In the genomic region with DNA sequence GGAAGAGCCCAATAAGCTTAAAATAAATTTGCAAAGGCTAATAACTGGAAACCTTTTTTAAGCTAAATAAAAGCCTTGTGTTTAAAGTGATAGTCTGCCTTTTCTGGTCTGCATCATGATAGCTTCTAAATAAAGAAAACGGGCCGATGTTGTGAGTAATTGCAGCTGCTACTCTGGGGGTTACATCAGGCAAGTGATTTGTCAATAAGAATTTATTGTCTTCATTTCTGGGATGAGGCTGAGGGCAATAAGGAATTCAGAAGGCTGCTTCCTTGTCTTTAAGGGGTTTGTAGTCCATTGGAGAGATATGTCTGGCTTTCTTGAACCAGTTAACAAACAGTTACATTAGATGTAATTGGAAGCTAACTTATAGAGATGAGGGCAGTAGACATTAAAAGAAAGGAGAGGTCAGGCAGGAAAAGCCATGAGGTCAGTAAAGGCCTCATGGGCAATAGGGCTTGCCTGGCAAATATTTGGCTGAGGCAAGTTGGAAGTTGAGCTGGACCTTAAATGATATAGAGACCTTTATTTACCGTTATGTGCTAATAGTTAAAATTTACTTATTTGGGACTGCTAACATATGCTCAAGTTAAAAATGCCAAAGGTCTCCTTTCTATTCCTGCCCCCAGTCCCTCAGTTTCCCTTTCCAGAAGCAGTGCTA, we compare ENCODE assay signal across 18 cellular contexts.
DNase-seq lines count a peak whose midpoint lies in the region; ATAC-seq, FAIRE-seq and TF ChIP-seq lines count a peak whose summit lies in the region.
"Had no signal": no experiment of that assay in that cellular context is flagged by ENCODE, and none has a peak within 500 bp of the region (broad histone marks: within the 10 kb centered on the region; RNA-seq: fewer than 3 reads in every experiment).

No MANE protein-coding gene starts in this region.

- FAIRE-seq in urothelium cell line (lab: Jason Lieb, UNC) = no peak
- FAIRE-seq: pancreas had no signal

- no peaks in the 10 kb centered on the region for H3K9me3 ChIP-seq in GM23248 (ENCODE audit: low read depth)
- H3K9me3 ChIP-seq in fibroblast of lung (ENCODE audit: control insufficient read depth, insufficient read depth, low read depth, low read length) = no peaks in the 10 kb centered on the region
- no peaks in the 10 kb centered on the region for H3K9me3 ChIP-seq in skeletal muscle satellite cell (replicated peaks; ENCODE audit: low read length)
- H3K9me3 ChIP-seq: left lung, pancreas had no signal

- no peaks in the 10 kb centered on the region for H3K27me3 ChIP-seq in GM23248 (replicated peaks; ENCODE audit: insufficient read depth)
- no peaks in the 10 kb centered on the region for H3K27me3 ChIP-seq in fibroblast of lung (ENCODE audit: control insufficient read depth, insufficient read depth, low read length)
- no peaks in the 10 kb centered on the region for H3K27me3 ChIP-seq in skeletal muscle satellite cell (ENCODE audit: control insufficient read depth, insufficient read depth, low read length)
- H3K27me3 ChIP-seq: foreskin keratinocyte, left lung, pancreas had no signal

- H3K4me3 ChIP-seq in GM23248 (no peak overlapping the region), fibroblast of lung (replicated peaks in 1 of 4; ENCODE audit: control extremely low read depth in 1 of 4, insufficient read depth in 1 of 4, low read depth in 3 of 4, low read length in 4 of 4) (no peak overlapping the region), skeletal muscle satellite cell (ENCODE audit: low read length) (no peak overlapping the region)
- H3K4me3 ChIP-seq: GM23338, left lung, pancreas had no signal

- 0 out of 2 replicates have a peak, but pooled peaks cover 6% of the 10 kb centered on the region for H3K79me2 ChIP-seq in GM23248 (ENCODE audit: insufficient read depth)
- H3K79me2 ChIP-seq in fibroblast of lung (ENCODE audit: control insufficient read depth, insufficient read depth, low read length) = no peaks in the 10 kb centered on the region

- H3K27ac ChIP-seq in GM23248 (0 out of 2 replicates have a peak overlapping the region, but pooled peaks have one; percentile 10), fibroblast of lung (ENCODE audit: insufficient read depth, low read length) (peak overlapping the region; percentile 54)
- H3K27ac ChIP-seq: foreskin keratinocyte, pancreas had no signal

- H3K9ac ChIP-seq in GM23248 (peak overlapping the region; percentile 1; the same call in 1 of the 2 replicates), fibroblast of lung (ENCODE audit: insufficient read depth, low read length) (no peak overlapping the region), skeletal muscle satellite cell (ENCODE audit: low read depth, low read length) (peak overlapping the region; percentile 60)

- peaks cover 8% of the 10 kb centered on the region; the same call in 1 of the 2 replicates for H3F3A ChIP-seq in GM23248 (ENCODE audit: insufficient read depth)

- H3K36me3 ChIP-seq in GM23248 (ENCODE audit: low read depth) (no peaks in the 10 kb centered on the region), fibroblast of lung (ENCODE audit: control insufficient read depth, insufficient read depth, low read length) (no peaks in the 10 kb centered on the region), skeletal muscle satellite cell (ENCODE audit: insufficient read depth, low read length) (no peaks in the 10 kb centered on the region)
- H3K36me3 ChIP-seq: left lung, pancreas had no signal

- H3K4me2 ChIP-seq in GM23248 (ENCODE audit: unreplicated experiment) (peak overlapping the region; percentile 9), fibroblast of lung (ENCODE audit: extremely low read depth, insufficient read depth, low read length) (peak overlapping the region; percentile 15), skeletal muscle satellite cell (ENCODE audit: low read length) (peak overlapping the region; percentile 46)
- H3K4me2 ChIP-seq: GM23338 had no signal

- WGBS in GM23248 (ENCODE audit: low coverage in 1 of 2, low lambda C conversion rate in 2 of 2, missing lambda C conversion rate in 2 of 2), 2 experiments = 65 to 86% methylated on average over 3 of the region's 3 CpGs

- peak; percentile 50 for DNase-seq in GM23248
- peak; percentile 76 for DNase-seq in OCI-M1 (lab: John Stamatoyannopoulos, UW)
- DNase-seq in fibroblast of lung (ENCODE audit: low read depth in 2 of 2) = peak; percentile 44 to 71
- no peak for DNase-seq in urothelium cell line (ENCODE audit: low spot score)
- DNase-seq in NCI-H2107 treated with DMSO at 0.1 percent for 48 hours (lab: John Stamatoyannopoulos, UW; ENCODE audit: unreplicated experiment) = no peak
- DNase-seq: activated naive CD8-positive, alpha-beta T cell treated with anti-CD3 and anti-CD28 coated beads, Interleukin-2, amount 50 U/mL, for 24 hours; effector memory CD8-positive, alpha-beta T cell; foreskin keratinocyte; KG1; left lung; NCI-H1417; pancreas; RPMI8226; stimulated activated CD4-positive, alpha-beta T cell treated with anti-CD3 and anti-CD28 coated beads, Interleukin-4, amount 100 ng/mL, for 24 hours; T-cell had no signal

- H4K20me1 ChIP-seq in GM23248 (ENCODE audit: insufficient read depth) (no peaks in the 10 kb centered on the region), fibroblast of lung (ENCODE audit: control insufficient read depth, extremely low read depth, insufficient read depth, low read length) (no peaks in the 10 kb centered on the region)

- peaks cover 22% of the 10 kb centered on the region for H3K4me1 ChIP-seq in GM23248 (ENCODE audit: insufficient read depth)
- H3K4me1 ChIP-seq in fibroblast of lung (ENCODE audit: control insufficient read depth, extremely low read depth, insufficient read depth, low read length) = peaks cover 26% of the 10 kb centered on the region
- H3K4me1 ChIP-seq in skeletal muscle satellite cell (ENCODE audit: control insufficient read depth, insufficient read depth, low read length) = peaks cover 22% of the 10 kb centered on the region
- H3K4me1 ChIP-seq: foreskin keratinocyte had no signal

- ATAC-seq in GM18498 (IDR thresholded peaks at IDR 0.05; ENCODE audit: unreplicated experiment) = no peak
- ATAC-seq: activated naive CD8-positive, alpha-beta T cell treated with anti-CD3 and anti-CD28 coated beads, Interleukin-2, amount 50 U/mL, for 24 hours; effector memory CD8-positive, alpha-beta T cell; foreskin keratinocyte; left lung; pancreas; T-cell had no signal

- no peak for TF ChIP-seq CTCF in fibroblast of lung (conservative IDR thresholded peaks at IDR 0.05 in 1 of 2, IDR thresholded peaks at IDR 0.05 in 1 of 2; ENCODE audit: low read depth in 1 of 2, low read length in 2 of 2)

- H3K9me2 ChIP-seq in GM23248 (ENCODE audit: insufficient read depth) = no peaks in the 10 kb centered on the region

- in situ Hi-C loops in GM23248 (cut with MboI) = no loop called here

- H2AFZ ChIP-seq in GM23248 (peak overlapping the region; percentile 45), fibroblast of lung (ENCODE audit: low read length) (no peak overlapping the region)
- H2AFZ ChIP-seq: GM23338 had no signal

Comparison
In these comparisons a context has a peak if more than half of its experiments do, and no peak if none do; other contexts are left out.
1. DNase-seq: peak in GM23248 (single experiment), OCI-M1 (single experiment) and fibroblast of lung (2 of 2); none in urothelium cell line (single experiment) and NCI-H2107 treated with DMSO at 0.1 percent for 48 hours (single experiment).
2. Peak in every context shown above with its lines, with median percentiles within 50 percentile points of each other: H3K4me2 ChIP-seq.